In the genomic region with DNA sequence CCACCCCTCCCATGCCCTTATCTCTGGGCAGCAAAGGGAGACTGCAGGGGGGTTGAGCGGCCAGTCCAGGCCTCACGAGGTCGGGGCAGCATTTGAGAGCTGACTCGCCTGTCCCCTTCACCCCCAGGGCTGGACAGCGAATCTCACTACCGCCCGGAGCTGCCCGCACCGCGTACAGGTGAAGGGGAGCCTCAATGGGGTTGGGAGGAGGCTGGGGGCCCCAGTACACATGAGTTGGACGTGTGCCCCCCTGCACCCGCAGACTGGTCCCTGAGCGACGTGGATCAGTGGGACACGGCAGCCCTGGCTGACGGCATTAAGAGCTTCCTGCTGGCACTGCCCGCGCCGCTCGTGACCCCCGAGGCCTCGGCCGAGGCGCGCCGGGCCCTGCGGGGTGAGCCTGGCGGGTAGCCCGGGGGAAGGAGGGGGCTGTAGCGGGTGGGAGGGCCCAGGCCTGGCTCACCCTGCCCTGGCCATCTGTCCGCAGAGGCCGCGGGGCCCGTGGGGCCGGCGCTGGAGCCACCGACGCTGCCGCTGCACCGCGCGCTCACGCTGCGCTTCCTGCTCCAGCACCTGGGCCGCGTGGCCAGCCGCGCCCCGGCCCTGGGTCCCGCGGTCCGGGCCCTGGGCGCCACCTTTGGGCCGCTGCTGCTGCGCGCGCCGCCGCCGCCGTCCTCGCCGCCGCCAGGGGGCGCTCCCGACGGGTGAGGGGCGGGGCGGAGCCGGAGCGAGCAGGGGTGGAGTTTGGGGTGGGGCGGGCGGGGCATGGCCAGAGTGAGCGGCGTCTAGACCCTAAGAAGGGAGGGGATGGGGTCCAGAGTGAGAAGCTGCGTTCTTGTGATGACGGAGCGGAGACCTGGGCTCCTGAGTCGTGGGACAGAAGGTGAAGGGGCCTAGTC, we compare ENCODE assay signal across 8 cellular contexts. TPM values are rescaled to one million over a fixed set of nuclear protein-coding genes. Genes with fewer than 3 reads are reported as not detected.
DNase-seq lines count a peak whose midpoint lies in the region; ATAC-seq, FAIRE-seq and TF ChIP-seq lines count a peak whose summit lies in the region.

No MANE protein-coding gene starts in this region.

- peak overlapping the region; percentile 50 for H3K4me3 Mint-ChIP-seq in activated naive CD4-positive, alpha-beta T cell treated with anti-CD3 and anti-CD28 coated beads, Interleukin-2, amount 10 ng/mL, durations not matched to agents 7 days and 5 days

- H3K27me3 ChIP-seq in RWPE2 (ENCODE audit: insufficient read depth, poor library complexity, severe bottlenecking): no peaks in the 10 kb centered on the region
- no peaks in the 10 kb centered on the region for H3K27me3 ChIP-seq in upper lobe of right lung

- peak overlapping the region; percentile 75 for H3K27ac Mint-ChIP-seq in activated naive CD4-positive, alpha-beta T cell treated with anti-CD3 and anti-CD28 coated beads, Interleukin-2, amount 10 ng/mL, durations not matched to agents 7 days and 5 days

- peak overlapping the region; percentile 30 for H3K27ac ChIP-seq in RWPE2 (ENCODE audit: poor library complexity, severe bottlenecking)
- H3K27ac ChIP-seq in upper lobe of right lung: peak overlapping the region; percentile 70

- H3K4me1 Mint-ChIP-seq in activated naive CD4-positive, alpha-beta T cell treated with anti-CD3 and anti-CD28 coated beads, Interleukin-2, amount 10 ng/mL, durations not matched to agents 7 days and 5 days: peaks cover 14% of the 10 kb centered on the region

- no peaks in the 10 kb centered on the region for H3K9me3 Mint-ChIP-seq in activated naive CD4-positive, alpha-beta T cell treated with anti-CD3 and anti-CD28 coated beads, Interleukin-2, amount 10 ng/mL, durations not matched to agents 7 days and 5 days

- H3K4me3 ChIP-seq in RWPE2 (ENCODE audit: severe bottlenecking): peak overlapping the region; percentile 23
- H3K4me3 ChIP-seq in upper lobe of right lung: peak overlapping the region; percentile 42

- peak; percentile 60 for ATAC-seq in HG03196 (IDR thresholded peaks at IDR 0.05; ENCODE audit: unreplicated experiment)
- ATAC-seq in RWPE2 (ENCODE audit: low read depth): peak; percentile 56
- peak; percentile 81 for ATAC-seq in Right ventricle myocardium inferior
- peak; percentile 93 for ATAC-seq in upper lobe of right lung

- no peaks in the 10 kb centered on the region for H3K9me3 ChIP-seq in RWPE2 (ENCODE audit: severe bottlenecking)
- no peaks in the 10 kb centered on the region for H3K9me3 ChIP-seq in upper lobe of right lung

- CTCF ChIA-PET in activated naive CD4-positive, alpha-beta T cell treated with anti-CD3 and anti-CD28 coated beads, Interleukin-2, amount 10 ng/mL, durations not matched to agents 7 days and 5 days (lab: Charles Lee): interaction anchor here (0.7 to 2.0 kb wide), 7 partner anchors 9 to 51 kb away, joined by 3 to 9 read pairs (median 3); no protein-coding TSS in a partner anchor

- intact Hi-C loops in Right ventricle myocardium inferior (cut with DNase I) (no loop called here), posterior vena cava (cut with DNase I) (loop anchor here in 1 of 2 donors (2.0 kb wide), 1 partner anchor 48 kb away; no protein-coding TSS in a partner anchor), upper lobe of right lung (cut with DNase I) (loop anchor here (10.0 kb wide), 1 partner anchor 46 kb away; no protein-coding TSS in a partner anchor)

- FAIRE-seq in GM18507 (lab: Jason Lieb, UNC): peak; percentile 69

- peaks cover 17% of the 10 kb centered on the region for H3K36me3 Mint-ChIP-seq in activated naive CD4-positive, alpha-beta T cell treated with anti-CD3 and anti-CD28 coated beads, Interleukin-2, amount 10 ng/mL, durations not matched to agents 7 days and 5 days

- DNase-seq in AG08395 (ENCODE audit: low spot score) (peak; percentile 93), GM18507 (ENCODE audit: extremely low spot score, insufficient read length, low read depth) (peak; percentile 87), RWPE2 (ENCODE audit: low spot score) (no peak), Right ventricle myocardium inferior (ENCODE audit: missing footprints) (peak; percentile 92), posterior vena cava (ENCODE audit: low spot score) (peak; percentile 92), upper lobe of right lung (peak; percentile 89)
- DNase-seq in activated naive CD4-positive, alpha-beta T cell treated with anti-CD3 and anti-CD28 coated beads, Interleukin-2, amount 10 ng/mL, durations not matched to agents 7 days and 5 days: peak; percentile 80

- H3K36me3 ChIP-seq in RWPE2 (ENCODE audit: low read depth) (peaks cover 57% of the 10 kb centered on the region), upper lobe of right lung (peaks cover 31% of the 10 kb centered on the region)

- H3K4me1 ChIP-seq in RWPE2 (ENCODE audit: insufficient read depth, poor library complexity, severe bottlenecking): peaks cover 20% of the 10 kb centered on the region
- peaks cover 29% of the 10 kb centered on the region for H3K4me1 ChIP-seq in upper lobe of right lung

- peak; percentile 97 for TF ChIP-seq CTCF in RWPE2 (IDR thresholded peaks at IDR 0.05; ENCODE audit: poor library complexity, severe bottlenecking)
- TF ChIP-seq CTCF in upper lobe of right lung (IDR thresholded peaks at IDR 0.05): peak; percentile 53

- no peaks in the 10 kb centered on the region for H3K27me3 Mint-ChIP-seq in activated naive CD4-positive, alpha-beta T cell treated with anti-CD3 and anti-CD28 coated beads, Interleukin-2, amount 10 ng/mL, durations not matched to agents 7 days and 5 days

RNA-seq across cellular contexts. Expression of gene PIK3R2, which starts 8.1 kb away (rescaled TPM):
- 21.7 TPM for total RNA-seq in Right ventricle myocardium inferior
- 10 to 100 TPM; 11.5 to 13.0 TPM for total RNA-seq in posterior vena cava
- total RNA-seq in upper lobe of right lung: 24.2 TPM

RNA-seq across cellular contexts. Expression of gene IFI30, which starts 12.6 kb away (rescaled TPM):
- total RNA-seq in Right ventricle myocardium inferior (32.5 TPM), posterior vena cava (10 to 100 TPM; 60.7 to 76.7 TPM), upper lobe of right lung (554 TPM)

RNA-seq across cellular contexts. Expression of gene MPV17L2, which starts 32.0 kb away (rescaled TPM):
- total RNA-seq in Right ventricle myocardium inferior (12.0 TPM), posterior vena cava (1 to 10 TPM; 6.1 to 6.6 TPM), upper lobe of right lung (8.2 TPM)

RNA-seq across cellular contexts. Expression of gene RAB3A, which starts 42.8 kb away (rescaled TPM):
- total RNA-seq in Right ventricle myocardium inferior: 25.4 TPM
- 1 to 10 TPM; 1.9 to 2.9 TPM for total RNA-seq in posterior vena cava
- total RNA-seq in upper lobe of right lung: 1.9 TPM
